In the genomic region with DNA sequence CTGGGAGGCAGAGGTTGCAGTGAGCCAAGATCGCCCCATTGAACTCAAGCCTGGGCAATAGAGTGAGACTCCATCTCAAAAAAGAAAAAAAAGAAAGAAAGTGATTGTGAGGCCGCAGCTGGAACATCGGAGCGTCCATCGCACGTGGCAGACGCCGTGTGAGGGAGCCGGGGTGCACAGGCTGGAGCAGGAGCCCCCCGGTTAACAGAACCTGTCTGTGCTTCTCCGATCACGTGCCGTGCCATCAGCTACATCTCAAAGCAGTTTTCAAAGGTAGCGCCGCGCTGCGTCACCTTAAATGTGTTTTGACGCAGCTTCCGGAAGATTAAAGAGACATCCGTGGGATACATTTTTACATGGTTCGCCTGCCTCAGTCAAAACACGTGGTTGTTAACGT, we compare ENCODE assay signal across 23 cellular contexts.
DNase-seq lines count a peak whose midpoint lies in the region; ATAC-seq, FAIRE-seq and TF ChIP-seq lines count a peak whose summit lies in the region.
"Had no signal": no experiment of that assay in that cellular context is flagged by ENCODE, and none has a peak within 500 bp of the region (broad histone marks: within the 10 kb centered on the region; RNA-seq: fewer than 3 reads in every experiment).

No MANE protein-coding gene starts in this region.

- no peak for FAIRE-seq in K562 (lab: Jason Lieb, UNC)
- no peak for FAIRE-seq in kidney (lab: Jason Lieb, UNC)
- FAIRE-seq: GM12878, GM19239 had no signal

- DNase-seq in H9 (no peak), K562 (ENCODE audit: extremely low read depth in 1 of 4, low spot score in 3 of 4) (no peak), kidney (peak; percentile 48), posterior vena cava (ENCODE audit: low spot score) (peak; percentile 78)
- DNase-seq in CD4-positive, alpha-beta T cell: no peak
- DNase-seq: 8988T, COR-L47, DMS 273 treated with DMSO at 0.1 percent for 48 hours, DMS53, DND-41, EL, GM23248, HCEC 1CT, IMR-90, KBM-7 had no signal

- H3K4me3 Mint-ChIP-seq in H9: no peak overlapping the region
- no peak overlapping the region for H3K4me3 Mint-ChIP-seq in CD4-positive, alpha-beta T cell
- H3K4me3 Mint-ChIP-seq: CD8-positive, alpha-beta memory T cell had no signal

- no peak overlapping the region for H3K27ac ChIP-seq in H9 (ENCODE audit: insufficient read length, low read depth, low read length)
- H3K27ac ChIP-seq in K562 (ENCODE audit: extremely low read depth, low read depth, low read length): no peak overlapping the region
- no peak overlapping the region for H3K27ac ChIP-seq in kidney (ENCODE audit: low read depth in 2 of 2, low read length in 2 of 2)
- H3K27ac ChIP-seq in CD4-positive, alpha-beta T cell (ENCODE audit: low read depth, low read length): no peak overlapping the region
- H3K27ac ChIP-seq: BLaER1, HL-60 had no signal

- H2AFZ ChIP-seq in H9 (ENCODE audit: low read length): no peak overlapping the region
- H2AFZ ChIP-seq in K562 (ENCODE audit: low read depth, low read length): no peak overlapping the region

- POLR2A ChIA-PET in K562 (lab: Yijun Ruan, JAX): no interaction called here
- POLR2A ChIA-PET in CD4-positive, alpha-beta T cell (lab: Charles Lee): no interaction called here

- intact Hi-C loops in K562 (cut with micrococcal nuclease) (no loop called here), kidney (cut with DNase I) (no loop called here), posterior vena cava (cut with DNase I) (no loop called here)
- intact Hi-C loops in CD4-positive, alpha-beta T cell (cut with DNase I, micrococcal nuclease): no loop called here

- H3K14ac ChIP-seq in H9 (ENCODE audit: insufficient read depth, low read length): 0 out of 2 replicates have a peak overlapping the region, but pooled peaks have one; percentile 5

- peaks cover 2% of the 10 kb centered on the region; the same call in 1 of the 2 replicates for H3K27me3 Mint-ChIP-seq in H9 (ENCODE audit: low read depth)
- H3K27me3 Mint-ChIP-seq in CD4-positive, alpha-beta T cell: no peaks in the 10 kb centered on the region
- H3K27me3 Mint-ChIP-seq: CD8-positive, alpha-beta memory T cell had no signal

- H3K9ac ChIP-seq in H9 (ENCODE audit: extremely low read depth, insufficient read length, low read length): no peak overlapping the region
- H3K9ac ChIP-seq in K562 (ENCODE audit: insufficient read depth in 1 of 2, low read depth in 2 of 2, low read length in 2 of 2): no peak overlapping the region
- H3K9ac ChIP-seq in kidney (ENCODE audit: low read length in 2 of 2): no peak overlapping the region
- H3K9ac ChIP-seq: BLaER1 had no signal

- no peak overlapping the region for H3K23ac ChIP-seq in H9 (ENCODE audit: insufficient read length, low read depth, low read length)

- H3K4me3 ChIP-seq in K562 (no peak overlapping the region), kidney (ENCODE audit: low read length in 2 of 2) (no peak overlapping the region)
- H3K4me3 ChIP-seq: BLaER1, GM12878, GM23248 had no signal

- in situ Hi-C loops in K562 (cut with MboI): no loop called here

- TF ChIP-seq EP300 in K562 (IDR thresholded peaks at IDR 0.05; ENCODE audit: low read length): no peak

- 0 out of 5 replicates have a peak, but pooled peaks cover 0 to 2% of the 10 kb centered on the region in 2 experiments for H3K9me3 Mint-ChIP-seq in H9
- no peaks in the 10 kb centered on the region for H3K9me3 Mint-ChIP-seq in CD4-positive, alpha-beta T cell

- TF ChIP-seq RAD21 in K562 (CRISPR knock-in tag; conservative IDR thresholded peaks at IDR 0.05 in 1 of 2, IDR thresholded peaks at IDR 0.05 in 1 of 2): no peak

- H3T11ph ChIP-seq in H9 (ENCODE audit: low read length): no peak overlapping the region

- H3K4me2 ChIP-seq in H9 (ENCODE audit: insufficient read depth, insufficient read length, low read length) (no peak overlapping the region), K562 (ENCODE audit: insufficient read depth, low read length) (no peak overlapping the region)
- H3K4me2 ChIP-seq: BLaER1 had no signal

- H3K18ac ChIP-seq in H9 (ENCODE audit: insufficient read length, low read depth, low read length): no peak overlapping the region

- H3K27me3 ChIP-seq in H9 (ENCODE audit: insufficient read depth, low read length) (no peaks in the 10 kb centered on the region; the same call in 1 of the 2 replicates), K562 (ENCODE audit: control insufficient read depth in 2 of 2, insufficient read depth in 2 of 2, low read length in 2 of 2) (peaks cover 24 to 82% of the 10 kb centered on the region in 2 experiments)
- H3K27me3 ChIP-seq in CD4-positive, alpha-beta T cell (ENCODE audit: control insufficient read depth, insufficient read depth, low read length): no peaks in the 10 kb centered on the region
- H3K27me3 ChIP-seq: BLaER1 had no signal

- no peak overlapping the region for H4K91ac ChIP-seq in H9 (ENCODE audit: insufficient read length, low read depth, low read length)

- H3K79me2 ChIP-seq in H9 (ENCODE audit: insufficient read depth, low read length) (no peaks in the 10 kb centered on the region), K562 (ENCODE audit: control insufficient read depth, insufficient read depth, low read length) (no peaks in the 10 kb centered on the region)

- H3K56ac ChIP-seq in H9 (ENCODE audit: insufficient read length, low read depth, low read length): no peak overlapping the region

- peaks cover 0 to 4% (median 2%) of the 10 kb centered on the region in 3 experiments; a peak in 3 of 7 replicates for H3K36me3 Mint-ChIP-seq in H9 (ENCODE audit: insufficient read depth in 1 of 3, low read depth in 3 of 3)
- no peaks in the 10 kb centered on the region for H3K36me3 Mint-ChIP-seq in CD4-positive, alpha-beta T cell (ENCODE audit: low read depth)
- H3K36me3 Mint-ChIP-seq: CD8-positive, alpha-beta memory T cell had no signal

- no peak overlapping the region for H2BK15ac ChIP-seq in H9 (ENCODE audit: low read depth, low read length)

- CTCF ChIA-PET in K562 (lab: Yijun Ruan, JAX; ENCODE audit: low intra/inter-chr PET ratio): no interaction called here
- CTCF ChIA-PET in CD4-positive, alpha-beta T cell (lab: Charles Lee): no interaction called here

- ATAC-seq in K562 (no peak), GM19324 (IDR thresholded peaks at IDR 0.05; ENCODE audit: low FRiP score, unreplicated experiment) (no peak), HG02840 (IDR thresholded peaks at IDR 0.05; ENCODE audit: low FRiP score, unreplicated experiment) (no peak), GM21447 (IDR thresholded peaks at IDR 0.05; ENCODE audit: unreplicated experiment) (no peak)
- no peak for ATAC-seq in CD4-positive, alpha-beta T cell (ENCODE audit: poor library complexity)
- ATAC-seq: GM12878 had no signal

- H4K5ac ChIP-seq in H9 (ENCODE audit: insufficient read length, low read depth, low read length): no peak overlapping the region

- H2BK120ac ChIP-seq in H9 (ENCODE audit: low read depth, low read length, poor library complexity, severe bottlenecking): no peak overlapping the region

- no peaks in the 10 kb centered on the region for H3K79me1 ChIP-seq in H9 (ENCODE audit: insufficient read depth, low read depth, low read length, poor library complexity, severe bottlenecking)

- WGBS in H9 (ENCODE audit: extremely low coverage, insufficient read length, low lambda C conversion rate): no CpG with 5 or more reads among the region's 23 CpGs
- 29% methylated on average over 22 of the region's 23 CpGs for WGBS in K562 (ENCODE audit: insufficient coverage, low coverage, missing lambda C conversion rate)

- H3K4me1 ChIP-seq in H9 (ENCODE audit: insufficient read depth, low read length) (no peaks in the 10 kb centered on the region), K562 (replicated peaks in 1 of 2; ENCODE audit: control insufficient read depth in 2 of 2, insufficient read depth in 2 of 2, low read length in 2 of 2) (peaks cover 6 to 49% of the 10 kb centered on the region in 2 experiments; a peak in 4 of 5 replicates), kidney (ENCODE audit: control insufficient read depth in 1 of 2, insufficient read depth in 1 of 2, low read depth in 1 of 2, low read length in 2 of 2) (no peaks in the 10 kb centered on the region)

- H2BK5ac ChIP-seq in H9 (ENCODE audit: insufficient read length, low read length): no peak overlapping the region

- no peak overlapping the region for H3K27ac Mint-ChIP-seq in H9
- no peak overlapping the region for H3K27ac Mint-ChIP-seq in CD4-positive, alpha-beta T cell
- H3K27ac Mint-ChIP-seq: CD8-positive, alpha-beta memory T cell had no signal

- H3K4me1 Mint-ChIP-seq in H9: no peaks in the 10 kb centered on the region
- no peaks in the 10 kb centered on the region for H3K4me1 Mint-ChIP-seq in CD4-positive, alpha-beta T cell (ENCODE audit: low read depth)
- H3K4me1 Mint-ChIP-seq: CD8-positive, alpha-beta memory T cell had no signal

- no peak overlapping the region for H2BK12ac ChIP-seq in H9 (ENCODE audit: insufficient read length, low read depth, low read length)

- no peak overlapping the region for H3K4ac ChIP-seq in H9 (ENCODE audit: low read depth, low read length)

- TF ChIP-seq POLR2A in K562 (conservative IDR thresholded peaks at IDR 0.05): no peak

- H4K8ac ChIP-seq in H9 (replicated peaks; ENCODE audit: insufficient read length, low read depth, low read length): no peak overlapping the region

- H3K9me3 ChIP-seq in H9 (ENCODE audit: control insufficient read depth, low read depth, low read length) (no peaks in the 10 kb centered on the region), K562 (replicated peaks; ENCODE audit: control insufficient read depth, insufficient read depth, low read depth, low read length) (no peaks in the 10 kb centered on the region; the same call in 1 of the 2 replicates), kidney (ENCODE audit: control insufficient read depth in 1 of 2, low read length in 2 of 2) (no peaks in the 10 kb centered on the region)
- no peaks in the 10 kb centered on the region for H3K9me3 ChIP-seq in CD4-positive, alpha-beta T cell (ENCODE audit: control insufficient read depth, low read length)
- H3K9me3 ChIP-seq: BLaER1 had no signal

- H3K23me2 ChIP-seq in H9 (ENCODE audit: insufficient read length, low read depth, low read length, poor library complexity, severe bottlenecking): no peaks in the 10 kb centered on the region

- no peaks in the 10 kb centered on the region for H3K9me1 ChIP-seq in K562 (ENCODE audit: control insufficient read depth, insufficient read depth, low read length)

- H4K20me1 ChIP-seq in H9 (ENCODE audit: control insufficient read depth, insufficient read depth, insufficient read length) (no peaks in the 10 kb centered on the region), K562 (replicated peaks; ENCODE audit: control insufficient read depth, insufficient read depth, low read length) (peaks cover 4% of the 10 kb centered on the region; the same call in 1 of the 2 replicates)
- H4K20me1 ChIP-seq: BLaER1 had no signal

- H2BK20ac ChIP-seq in H9 (ENCODE audit: low read depth, low read length, poor library complexity, severe bottlenecking): no peak overlapping the region

- H2AK5ac ChIP-seq in H9 (ENCODE audit: insufficient read length, low read length): no peak overlapping the region

- H3K36me3 ChIP-seq in K562 (ENCODE audit: control insufficient read depth, insufficient read depth, low read length) (no peaks in the 10 kb centered on the region), kidney (ENCODE audit: control insufficient read depth in 1 of 2, insufficient read depth in 2 of 2, low read length in 2 of 2) (no peaks in the 10 kb centered on the region)
- H3K36me3 ChIP-seq: BLaER1 had no signal

- BruUV-seq in K562 (replicated peaks; lab: Mats Ljungman, UMichigan): no TSS peak

- no peak for TF ChIP-seq CTCF in H9 (conservative IDR thresholded peaks at IDR 0.05)
- no peak for TF ChIP-seq CTCF in K562 (IDR thresholded peaks at IDR 0.05 in 2 of 3, conservative IDR thresholded peaks at IDR 0.05 in 1 of 3; ENCODE audit: insufficient read depth in 2 of 3, low read depth in 1 of 3, low read length in 3 of 3)
- TF ChIP-seq CTCF in kidney (IDR thresholded peaks at IDR 0.05; ENCODE audit: borderline replicate concordance, extremely low read depth, insufficient read depth): no peak
- TF ChIP-seq CTCF in CD4-positive, alpha-beta T cell (IDR thresholded peaks at IDR 0.05): no peak

Comparison
In these comparisons a context has a peak if more than half of its experiments do, and no peak if none do; other contexts are left out.
1. DNase-seq: peak in kidney (single experiment) and posterior vena cava (single experiment); none in H9 (single experiment), K562 (0 of 4) and CD4-positive, alpha-beta T cell (0 of 10).